ENCODE assay signal across 11 cellular contexts in the genomic region with DNA sequence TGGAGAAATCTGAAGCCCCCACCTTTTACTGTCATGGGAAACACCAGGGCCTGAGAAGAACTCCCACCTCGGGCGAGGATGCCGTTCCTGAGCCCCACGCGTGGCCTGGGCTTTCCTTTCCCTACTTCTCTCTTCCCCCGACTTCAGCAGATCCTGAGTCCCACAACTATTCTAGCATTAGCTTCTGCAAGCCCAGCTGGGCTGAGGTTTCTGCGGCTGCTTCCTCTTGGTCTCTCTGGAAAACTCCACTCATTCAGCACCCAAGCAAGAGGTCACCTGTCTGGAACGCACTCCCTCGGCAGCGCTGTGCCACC. TPM values are rescaled to one million over a fixed set of nuclear protein-coding genes. Genes with fewer than 3 reads are reported as not detected.
DNase-seq lines count a peak whose midpoint lies in the region; ATAC-seq, FAIRE-seq and TF ChIP-seq lines count a peak whose summit lies in the region.
"Had no signal": no experiment of that assay in that cellular context is flagged by ENCODE, and none has a peak within 500 bp of the region (broad histone marks: within the 10 kb centered on the region; RNA-seq: fewer than 3 reads in every experiment).

No MANE protein-coding gene starts in this region.

- TF ChIP-seq CTCF in RWPE2 (IDR thresholded peaks at IDR 0.05; ENCODE audit: poor library complexity, severe bottlenecking) (no peak), fibroblast of villous mesenchyme (IDR thresholded peaks at IDR 0.05; ENCODE audit: insufficient read depth, low read depth, low read length) (no peak), pancreas (IDR thresholded peaks at IDR 0.05) (no peak)

- H3K9me3 Mint-ChIP-seq in activated T-helper 2 cell treated with anti-CD3 and anti-CD28 coated beads, Interferon-gamma antibody, Interleukin-2, Interleukin-4, amounts not matched to agents 10 μg/mL and 5 μg/mL and 100 μg/mL, durations not matched to agents 14 hours and 24 hours and 36 hours, result peaks cover 8% of the 10 kb centered on the region

- no peak for FAIRE-seq in pancreas (lab: Jason Lieb, UNC)

- H3K36me3 ChIP-seq in RWPE2 (ENCODE audit: low read depth) (no peaks in the 10 kb centered on the region), pancreas (no peaks in the 10 kb centered on the region)

- H3K9me3 ChIP-seq in RWPE2 (ENCODE audit: severe bottlenecking) (no peaks in the 10 kb centered on the region), pancreas (no peaks in the 10 kb centered on the region)

- no peak overlapping the region for H3K27ac Mint-ChIP-seq in activated T-helper 2 cell treated with anti-CD3 and anti-CD28 coated beads, Interferon-gamma antibody, Interleukin-2, Interleukin-4, amounts not matched to agents 10 μg/mL and 5 μg/mL and 100 μg/mL, durations not matched to agents 14 hours and 24 hours and 36 hours

- H3K4me3 Mint-ChIP-seq in activated T-helper 2 cell treated with anti-CD3 and anti-CD28 coated beads, Interferon-gamma antibody, Interleukin-2, Interleukin-4, amounts not matched to agents 10 μg/mL and 5 μg/mL and 100 μg/mL, durations not matched to agents 14 hours and 24 hours and 36 hours (ENCODE audit: low read depth), result no peak overlapping the region

- no peaks in the 10 kb centered on the region for H3K4me1 Mint-ChIP-seq in activated T-helper 2 cell treated with anti-CD3 and anti-CD28 coated beads, Interferon-gamma antibody, Interleukin-2, Interleukin-4, amounts not matched to agents 10 μg/mL and 5 μg/mL and 100 μg/mL, durations not matched to agents 14 hours and 24 hours and 36 hours (ENCODE audit: low read depth)

- intact Hi-C loops in pancreas (cut with DNase I), result no loop called here
- intact Hi-C loops in activated T-helper 2 cell treated with anti-CD3 and anti-CD28 coated beads, Interferon-gamma antibody, Interleukin-2, Interleukin-4, amounts not matched to agents 10 μg/mL and 5 μg/mL and 100 μg/mL, durations not matched to agents 14 hours and 24 hours and 36 hours (cut with micrococcal nuclease), result no loop called here

- peaks cover 20% of the 10 kb centered on the region for H3K4me1 ChIP-seq in RWPE2 (ENCODE audit: insufficient read depth, poor library complexity, severe bottlenecking)
- peaks cover 0 to 11% (median 0%) of the 10 kb centered on the region in 3 donors for H3K4me1 ChIP-seq in pancreas

- whole genome bisulfite sequencing in pancreas, 2 donors, result 34% methylated on average over 10 of the region's 10 CpGs

- DNase-seq in AG20443 (ENCODE audit: low spot score) (peak; percentile 25), RWPE2 (ENCODE audit: low spot score) (no peak), fibroblast of villous mesenchyme (ENCODE audit: low read depth) (peak; percentile 15), pancreas (peak in 1 of 6 donors; percentile 32), NCI-H1092 treated with DMSO at 0.1 percent for 48 hours (lab: John Stamatoyannopoulos, UW) (no peak), NCI-H146 treated with DMSO at 0.1 percent for 48 hours (lab: John Stamatoyannopoulos, UW; ENCODE audit: unreplicated experiment) (no peak)
- no peak for DNase-seq in stimulated activated CD4-positive, alpha-beta T cell treated with anti-CD3 and anti-CD28 coated beads, Interleukin-12 subunit alpha, Interleukin-12 subunit beta, amount 100 ng/mL, for 4 hours
- no peak for DNase-seq in activated T-helper 2 cell treated with anti-CD3 and anti-CD28 coated beads, Interferon-gamma antibody, Interleukin-2, Interleukin-4, amounts not matched to agents 10 μg/mL and 5 μg/mL and 100 μg/mL, durations not matched to agents 14 hours and 24 hours and 36 hours (ENCODE audit: low spot score)
- DNase-seq: amniotic stem cell, DND-41, NCI-H2107 had no signal

- ATAC-seq in RWPE2 (ENCODE audit: low read depth) (no peak), pancreas (peak in 1 of 4 donors; percentile 58)

- peaks cover 18% of the 10 kb centered on the region for H3K27me3 Mint-ChIP-seq in activated T-helper 2 cell treated with anti-CD3 and anti-CD28 coated beads, Interferon-gamma antibody, Interleukin-2, Interleukin-4, amounts not matched to agents 10 μg/mL and 5 μg/mL and 100 μg/mL, durations not matched to agents 14 hours and 24 hours and 36 hours (ENCODE audit: low read depth)

- H3K27me3 ChIP-seq in RWPE2 (ENCODE audit: insufficient read depth, poor library complexity, severe bottlenecking), result no peaks in the 10 kb centered on the region
- H3K27me3 ChIP-seq in pancreas, result no peaks in the 10 kb centered on the region

- H3K4me3 ChIP-seq in RWPE2 (ENCODE audit: severe bottlenecking) (peak overlapping the region; percentile 82), fibroblast of villous mesenchyme (ENCODE audit: low read depth, low read length) (peak overlapping the region; percentile 82), pancreas (peak overlapping the region; percentile 71 to 92 (median 85))

- H3K27ac ChIP-seq in RWPE2 (ENCODE audit: poor library complexity, severe bottlenecking) (peak overlapping the region; percentile 63), pancreas (no peak overlapping the region)

- H3K36me3 Mint-ChIP-seq in activated T-helper 2 cell treated with anti-CD3 and anti-CD28 coated beads, Interferon-gamma antibody, Interleukin-2, Interleukin-4, amounts not matched to agents 10 μg/mL and 5 μg/mL and 100 μg/mL, durations not matched to agents 14 hours and 24 hours and 36 hours (ENCODE audit: low read depth), result no peaks in the 10 kb centered on the region

RNA-seq across cellular contexts. Expression of a gene that starts 0.8 kb away (rescaled TPM):
- total RNA-seq in fibroblast of villous mesenchyme, result 87.9 and 99.7 TPM in 2 replicates
- total RNA-seq in pancreas, result 10 to 100 TPM; 23.0 to 38.6 (median 24.5) TPM
- polyA plus RNA-seq in pancreas, result 10 to 100 TPM; 12.1 to 14.0 TPM
- total RNA-seq in activated T-helper 2 cell treated with anti-CD3 and anti-CD28 coated beads, Interferon-gamma antibody, Interleukin-2, Interleukin-4, amounts not matched to agents 10 μg/mL and 5 μg/mL and 100 μg/mL, durations not matched to agents 14 hours and 24 hours and 36 hours, result 0.59 and 1.1 TPM in 2 replicates

Comparison
In these comparisons a context has a peak if more than half of its experiments do, and no peak if none do; other contexts are left out.
1. DNase-seq: peak in AG20443 (single experiment) and fibroblast of villous mesenchyme (single experiment); none in RWPE2 (single experiment), stimulated activated CD4-positive, alpha-beta T cell treated with anti-CD3 and anti-CD28 coated beads, Interleukin-12 subunit alpha, Interleukin-12 subunit beta, amount 100 ng/mL, for 4 hours (single experiment), activated T-helper 2 cell treated with anti-CD3 and anti-CD28 coated beads, Interferon-gamma antibody, Interleukin-2, Interleukin-4, amounts not matched to agents 10 μg/mL and 5 μg/mL and 100 μg/mL, durations not matched to agents 14 hours and 24 hours and 36 hours (single experiment), NCI-H1092 treated with DMSO at 0.1 percent for 48 hours (single experiment) and NCI-H146 treated with DMSO at 0.1 percent for 48 hours (single experiment).
2. RNA of a gene that starts 0.8 kb away (total RNA-seq): 87.9 to 99.7 TPM in fibroblast of villous mesenchyme and 23.0 to 38.6 TPM in pancreas; 0.59 to 1.1 TPM in activated T-helper 2 cell treated with anti-CD3 and anti-CD28 coated beads, Interferon-gamma antibody, Interleukin-2, Interleukin-4, amounts not matched to agents 10 μg/mL and 5 μg/mL and 100 μg/mL, durations not matched to agents 14 hours and 24 hours and 36 hours; every median in the first group is over 10 times any median in the second.
3. Peak in every context shown above with its lines, with median percentiles within 50 percentile points of each other: H3K4me3 ChIP-seq.